Comparison of ENCODE assay signal across 18 cellular contexts in the genomic region with DNA sequence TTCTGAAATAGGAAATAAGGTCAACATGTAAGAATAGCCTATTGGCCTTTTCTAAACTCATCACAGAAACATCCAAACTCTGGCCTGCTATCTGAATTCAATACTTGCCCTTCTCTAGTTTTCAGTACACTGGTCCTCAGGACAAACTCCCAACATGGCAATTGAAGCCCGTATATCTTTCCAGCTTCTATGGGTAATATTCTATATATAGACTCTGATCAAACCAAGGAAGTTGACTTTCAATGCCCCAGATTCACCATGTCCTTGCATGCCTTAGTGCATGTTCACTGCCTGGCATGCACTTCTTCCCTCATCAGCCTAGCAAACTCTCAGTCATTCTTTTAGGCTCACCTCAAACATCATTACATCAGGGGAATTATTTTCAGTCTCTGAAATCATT.
DNase-seq lines count a peak whose midpoint lies in the region; FAIRE-seq and TF ChIP-seq lines count a peak whose summit lies in the region.
"Had no signal": no experiment of that assay in that cellular context is flagged by ENCODE, and none has a peak within 500 bp of the region (broad histone marks: within the 10 kb centered on the region; RNA-seq: fewer than 3 reads in every experiment).

No MANE protein-coding gene starts in this region.

- FAIRE-seq in H54 (lab: Jason Lieb, UNC), result no peak
- FAIRE-seq: GM12892 had no signal

- TF ChIP-seq CTCF in foreskin fibroblast (IDR thresholded peaks at IDR 0.05; ENCODE audit: low read depth, low read length), result no peak

- H3K27me3 ChIP-seq in adipocyte (replicated peaks; ENCODE audit: control insufficient read depth, insufficient read depth, low read length) (no peaks in the 10 kb centered on the region), skeletal muscle satellite cell (ENCODE audit: control insufficient read depth, insufficient read depth, low read length) (no peaks in the 10 kb centered on the region)
- H3K27me3 ChIP-seq: colonic mucosa, ovary, sigmoid colon had no signal

- H3K36me3 ChIP-seq in adipocyte (ENCODE audit: control insufficient read depth, insufficient read depth, low read length, severe bottlenecking) (no peaks in the 10 kb centered on the region), skeletal muscle satellite cell (ENCODE audit: insufficient read depth, low read length) (no peaks in the 10 kb centered on the region)
- H3K36me3 ChIP-seq: colonic mucosa, ovary, sigmoid colon had no signal

- DNase-seq in HCEC 1CT (peak; percentile 62), adipocyte (ENCODE audit: low read depth) (peak; percentile 63), foreskin fibroblast (peak; percentile 78 to 83), DMS79 treated with DMSO at 0.1 percent for 48 hours (lab: John Stamatoyannopoulos, UW) (no peak), H54 (ENCODE audit: insufficient read length, low spot score) (no peak)
- DNase-seq in activated T-cell treated with anti-CD3 and anti-CD28 coated beads, Interleukin-2, amount 50 U/mL, for 1 hour, result no peak
- DNase-seq: activated CD4-positive, alpha-beta T cell treated with anti-CD3 and anti-CD28 coated beads, Interleukin-2, amount 50 U/mL, for 48 hours; activated naive CD4-positive, alpha-beta T cell; activated T-cell treated with anti-CD3 and anti-CD28 coated beads for 4 hours; aorta; C1 segment of cervical spinal cord; colonic mucosa; NCI-H2029; ovary; sigmoid colon; stimulated activated CD4-positive, alpha-beta T cell treated with anti-CD3 and anti-CD28 coated beads, Interleukin-4, amount 100 ng/mL, for 1 hour had no signal

- H3K4me1 ChIP-seq in adipocyte (ENCODE audit: control insufficient read depth, insufficient read depth, low read length) (peaks cover 33% of the 10 kb centered on the region), skeletal muscle satellite cell (ENCODE audit: control insufficient read depth, insufficient read depth, low read length) (peaks cover 24% of the 10 kb centered on the region)
- H3K4me1 ChIP-seq: colonic mucosa had no signal

- H3K9ac ChIP-seq in adipocyte (ENCODE audit: low read length), result peak overlapping the region; percentile 56
- H3K9ac ChIP-seq in skeletal muscle satellite cell (ENCODE audit: low read depth, low read length), result peak overlapping the region; percentile 43

- H3K4me2 ChIP-seq in skeletal muscle satellite cell (ENCODE audit: low read length), result peak overlapping the region; percentile 8

- H3K4me3 ChIP-seq in adipocyte (ENCODE audit: low read length), result no peak overlapping the region
- H3K4me3 ChIP-seq in foreskin fibroblast (ENCODE audit: low read depth in 1 of 2, low read length in 2 of 2), result no peak overlapping the region
- H3K4me3 ChIP-seq in skeletal muscle satellite cell (ENCODE audit: low read length), result no peak overlapping the region
- H3K4me3 ChIP-seq: colonic mucosa, ovary, sigmoid colon had no signal

- TF ChIP-seq POLR2A in H54 (IDR thresholded peaks at IDR 0.05; ENCODE audit: low read depth, low read length), result no peak

- H3K9me3 ChIP-seq in adipocyte (ENCODE audit: control insufficient read depth, low read length) (no peaks in the 10 kb centered on the region), skeletal muscle satellite cell (replicated peaks; ENCODE audit: low read length) (no peaks in the 10 kb centered on the region)
- H3K9me3 ChIP-seq: colonic mucosa, ovary, sigmoid colon had no signal

Comparison
In these comparisons a context has a peak if more than half of its experiments do, and no peak if none do; other contexts are left out.
1. DNase-seq: peak in HCEC 1CT (single experiment), adipocyte (single experiment) and foreskin fibroblast (2 of 2); none in DMS79 treated with DMSO at 0.1 percent for 48 hours (single experiment), H54 (single experiment) and activated T-cell treated with anti-CD3 and anti-CD28 coated beads, Interleukin-2, amount 50 U/mL, for 1 hour (single experiment).